16 cellular contexts compared by ENCODE assay signal in genomic region chr2:180258579-180258978, GRCh38.
DNase-seq lines count a peak whose midpoint lies in the region; ATAC-seq and TF ChIP-seq lines count a peak whose summit lies in the region.
"Had no signal": no experiment of that assay in that cellular context is flagged by ENCODE, and none has a peak within 500 bp of the region (broad histone marks: within the 10 kb centered on the region; RNA-seq: fewer than 3 reads in every experiment).

No MANE protein-coding gene starts in this region.

- TF ChIP-seq CTCF in HEK293 (tag by site-specific recombination; IDR thresholded peaks at IDR 0.05) (no peak), PC-3 (conservative IDR thresholded peaks at IDR 0.05; ENCODE audit: low read depth, low read length) (no peak), VCaP (conservative IDR thresholded peaks at IDR 0.05) (no peak)

- H3K79me2 ChIP-seq in PC-3 (ENCODE audit: low read length), result no peaks in the 10 kb centered on the region

- no peak overlapping the region for H2AFZ ChIP-seq in PC-3 (ENCODE audit: low read length)

- H3K9ac ChIP-seq in PC-3 (ENCODE audit: low read length), result peak overlapping the region; percentile 41
- H3K9ac ChIP-seq: BLaER1 treated with 17β-estradiol and CSF1 and Interleukin-3, amounts not matched to agents 10 nM and 100 nM had no signal

- no peaks in the 10 kb centered on the region for H3K36me3 ChIP-seq in HEK293 (ENCODE audit: control insufficient read depth in 2 of 2, insufficient read depth in 1 of 2, low read length in 2 of 2)
- H3K36me3 ChIP-seq in PC-3 (ENCODE audit: low read depth, low read length), result no peaks in the 10 kb centered on the region
- H3K36me3 ChIP-seq: BLaER1 treated with 17β-estradiol and CSF1 and Interleukin-3, amounts not matched to agents 10 nM and 100 nM had no signal

- no TSS peak for BruUV-seq in PC-3 (replicated peaks; lab: Mats Ljungman, UMichigan)

- peak overlapping the region; percentile 34; the same call in 1 of the 2 replicates for H3K4me2 ChIP-seq in PC-3 (ENCODE audit: low read length)
- H3K4me2 ChIP-seq: A549; BLaER1 treated with 17β-estradiol and CSF1 and Interleukin-3, amounts not matched to agents 10 nM and 100 nM had no signal

- CTCF ChIA-PET in HEK293 (lab: Yijun Ruan, JAX), result interaction anchor here (0.5 kb wide), 1 partner anchor 22 kb away, joined by 5 read pairs; no protein-coding TSS in a partner anchor
- CTCF ChIA-PET in PC-3 (lab: Charles Lee), result no interaction called here

- ATAC-seq in PC-3 (no peak), HG03520 (IDR thresholded peaks at IDR 0.05; ENCODE audit: unreplicated experiment) (no peak)
- ATAC-seq: A549; CD8-positive, alpha-beta T cell had no signal

- H3K4me3 ChIP-seq in HEK293 (ENCODE audit: low read depth, low read length), result no peak overlapping the region
- no peak overlapping the region for H3K4me3 ChIP-seq in PC-3 (ENCODE audit: low read length)
- H3K4me3 ChIP-seq: A549; BLaER1 treated with 17β-estradiol and CSF1 and Interleukin-3, amounts not matched to agents 10 nM and 100 nM had no signal

- DNase-seq in PC-3, result no peak
- DNase-seq in NCI-H2196 treated with DMSO at 0.1 percent for 48 hours (lab: John Stamatoyannopoulos, UW; ENCODE audit: unreplicated experiment), result no peak
- no peak for DNase-seq in activated T-cell treated with anti-CD3 and anti-CD28 coated beads, Interleukin-2, amount 50 U/mL, for 48 hours
- DNase-seq: AML-193; Calu3; CD4-positive, alpha-beta T cell; CD8-positive, alpha-beta T cell; DMS79 treated with DMSO at 0.1 percent for 48 hours; GF-D8 had no signal

- H3K4me1 ChIP-seq in HEK293 (ENCODE audit: control insufficient read depth, insufficient read depth, low read length) (peaks cover 11% of the 10 kb centered on the region), PC-3 (ENCODE audit: insufficient read depth, low read length) (peaks cover 28% of the 10 kb centered on the region)
- H3K4me1 ChIP-seq: A549 had no signal

- H3K9me2 ChIP-seq in PC-3 (replicated peaks; ENCODE audit: low read length), result no peaks in the 10 kb centered on the region

- H3K27ac ChIP-seq in HEK293 (ENCODE audit: extremely low read depth, low read depth, low read length), result peak overlapping the region; percentile 62
- peak overlapping the region; percentile 84 for H3K27ac ChIP-seq in PC-3 (ENCODE audit: low read length)
- peak overlapping the region; percentile 70 for H3K27ac ChIP-seq in VCaP
- H3K27ac ChIP-seq: A549; BLaER1 treated with 17β-estradiol and CSF1 and Interleukin-3, amounts not matched to agents 10 nM and 100 nM; C4-2B had no signal

- intact Hi-C loops in PC-3 (cut with micrococcal nuclease), result loop anchor here (1.0 to 5.0 kb wide), 10 partner anchors 33 to 724 kb away; partner anchors contain the start of gene UBE2E3

- POLR2A ChIA-PET in HEK293 (lab: Yijun Ruan, JAX), result no interaction called here
- POLR2A ChIA-PET in PC-3 (lab: Charles Lee; ENCODE audit: unreplicated experiment), result interaction anchor here (0.7 kb wide), 1 partner anchor 11 kb away, joined by 3 read pairs; no protein-coding TSS in a partner anchor

- no peaks in the 10 kb centered on the region for H4K20me1 ChIP-seq in PC-3 (ENCODE audit: low read length)
- H4K20me1 ChIP-seq: BLaER1 treated with 17β-estradiol and CSF1 and Interleukin-3, amounts not matched to agents 10 nM and 100 nM had no signal

- H3F3A ChIP-seq in PC-3 (ENCODE audit: low read length, unreplicated experiment), result no peaks in the 10 kb centered on the region

- H3K9me3 ChIP-seq in HEK293 (ENCODE audit: control insufficient read depth, insufficient read depth, low read depth, low read length) (no peaks in the 10 kb centered on the region), PC-3 (ENCODE audit: low read length) (no peaks in the 10 kb centered on the region)
- H3K9me3 ChIP-seq: A549; BLaER1 treated with 17β-estradiol and CSF1 and Interleukin-3, amounts not matched to agents 10 nM and 100 nM; Caco-2 had no signal

- no peaks in the 10 kb centered on the region for H3K27me3 ChIP-seq in PC-3 (ENCODE audit: low read length)
- H3K27me3 ChIP-seq: BLaER1 treated with 17β-estradiol and CSF1 and Interleukin-3, amounts not matched to agents 10 nM and 100 nM had no signal

TF ChIP-seq in HEK293, 187 proteins besides CTCF, POLR2A, EP300 and RAD21:
- TF ChIP-seq KLF8 (tag by site-specific recombination; IDR thresholded peaks at IDR 0.05), result no peak
- peak; percentile 59; the same call in 1 of the 2 replicates for TF ChIP-seq ZNF362 (tag by site-specific recombination; IDR thresholded peaks at IDR 0.05)
- TF ChIP-seq PRDM6 (tag by site-specific recombination; IDR thresholded peaks at IDR 0.05), result no peak
- TF ChIP-seq, protein P1, sequence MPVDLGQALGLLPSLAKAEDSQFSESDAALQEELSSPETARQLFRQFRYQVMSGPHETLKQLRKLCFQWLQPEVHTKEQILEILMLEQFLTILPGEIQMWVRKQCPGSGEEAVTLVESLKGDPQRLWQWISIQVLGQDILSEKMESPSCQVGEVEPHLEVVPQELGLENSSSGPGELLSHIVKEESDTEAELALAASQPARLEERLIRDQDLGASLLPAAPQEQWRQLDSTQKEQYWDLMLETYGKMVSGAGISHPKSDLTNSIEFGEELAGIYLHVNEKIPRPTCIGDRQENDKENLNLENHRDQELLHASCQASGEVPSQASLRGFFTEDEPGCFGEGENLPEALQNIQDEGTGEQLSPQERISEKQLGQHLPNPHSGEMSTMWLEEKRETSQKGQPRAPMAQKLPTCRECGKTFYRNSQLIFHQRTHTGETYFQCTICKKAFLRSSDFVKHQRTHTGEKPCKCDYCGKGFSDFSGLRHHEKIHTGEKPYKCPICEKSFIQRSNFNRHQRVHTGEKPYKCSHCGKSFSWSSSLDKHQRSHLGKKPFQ (tag by site-specific recombination; IDR thresholded peaks at IDR 0.05), result no peak
- TF ChIP-seq PBX3 (CRISPR knock-in tag; IDR thresholded peaks at IDR 0.05), result no peak
- TF ChIP-seq ZNF184 (tag by site-specific recombination; IDR thresholded peaks at IDR 0.05), result no peak
- TF ChIP-seq ZNF623 (tag by site-specific recombination; IDR thresholded peaks at IDR 0.05), result no peak
- TF ChIP-seq ZNF639 (tag by site-specific recombination; IDR thresholded peaks at IDR 0.05), result no peak
